In the genomic region with DNA sequence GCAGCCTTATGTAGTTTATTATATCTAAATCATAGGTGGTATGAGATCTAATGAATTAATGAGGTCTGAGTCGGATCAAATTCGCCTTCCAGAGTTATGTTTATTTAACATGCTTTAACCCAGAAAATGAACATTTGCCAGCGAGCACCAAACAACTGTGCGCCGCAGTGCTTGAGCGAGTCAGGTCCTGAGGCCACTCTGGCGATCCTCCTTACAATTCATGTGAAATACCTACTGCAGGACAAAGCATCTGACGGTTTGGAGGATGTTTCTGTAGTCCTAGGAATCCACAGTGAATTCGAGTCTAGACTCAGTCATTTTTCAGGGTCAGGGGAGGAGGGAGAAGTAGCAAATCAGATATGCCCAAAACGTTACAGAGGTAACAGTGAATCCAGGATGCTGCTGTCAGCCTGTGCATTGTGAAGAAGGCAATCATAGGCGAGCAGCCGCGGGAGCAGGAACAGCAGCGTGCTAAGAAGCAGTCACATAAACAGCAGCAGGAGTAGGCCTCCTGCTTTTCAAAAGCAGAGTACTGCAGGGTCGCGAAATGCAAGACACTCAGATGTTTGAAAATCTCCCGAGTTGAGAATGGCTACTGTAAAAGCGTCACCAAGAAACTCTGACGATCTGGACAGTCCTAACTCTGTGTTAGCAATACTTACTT, we compare ENCODE assay signal across 18 cellular contexts.
DNase-seq lines count a peak whose midpoint lies in the region; FAIRE-seq and TF ChIP-seq lines count a peak whose summit lies in the region.
"Had no signal": no experiment of that assay in that cellular context is flagged by ENCODE, and none has a peak within 500 bp of the region (broad histone marks: within the 10 kb centered on the region; RNA-seq: fewer than 3 reads in every experiment).

No MANE protein-coding gene starts in this region.

- H2AFZ ChIP-seq in fibroblast of lung (ENCODE audit: low read length) (peak overlapping the region; percentile 36), osteoblast (ENCODE audit: low read length) (peak overlapping the region; percentile 51)

- H3K36me3 ChIP-seq in fibroblast of lung (ENCODE audit: control insufficient read depth, insufficient read depth, low read length) (no peaks in the 10 kb centered on the region), osteoblast (ENCODE audit: insufficient read depth, low read length) (no peaks in the 10 kb centered on the region), MG63 (no peaks in the 10 kb centered on the region), transverse colon (no peaks in the 10 kb centered on the region)
- H3K36me3 ChIP-seq: tibial artery had no signal

- H3K4me2 ChIP-seq in fibroblast of lung (ENCODE audit: extremely low read depth, insufficient read depth, low read length) = no peak overlapping the region
- no peak overlapping the region for H3K4me2 ChIP-seq in osteoblast (ENCODE audit: insufficient read depth, low read length)

- intact Hi-C loops in transverse colon (cut with DNase I; ENCODE audit: low total_unique reads) = no loop called here

- H3K4me3 ChIP-seq in fibroblast of lung (replicated peaks in 1 of 4; ENCODE audit: control extremely low read depth in 1 of 4, insufficient read depth in 1 of 4, low read depth in 3 of 4, low read length in 4 of 4) = no peak overlapping the region
- no peak overlapping the region for H3K4me3 ChIP-seq in osteoblast (ENCODE audit: insufficient read depth, low read length)
- H3K4me3 ChIP-seq in MG63 = no peak overlapping the region
- H3K4me3 ChIP-seq in transverse colon = no peak overlapping the region
- H3K4me3 ChIP-seq: mucosa of descending colon, tibial artery had no signal

- no peak for FAIRE-seq in GM19239 (lab: Jason Lieb, UNC)
- FAIRE-seq: colon had no signal

- H4K20me1 ChIP-seq in fibroblast of lung (ENCODE audit: control insufficient read depth, extremely low read depth, insufficient read depth, low read length) (no peaks in the 10 kb centered on the region), osteoblast (ENCODE audit: insufficient read depth, low read length) (no peaks in the 10 kb centered on the region)

- TF ChIP-seq POLR2A in transverse colon (IDR thresholded peaks at IDR 0.05) = no peak

- no peaks in the 10 kb centered on the region for H3K27me3 ChIP-seq in fibroblast of lung (ENCODE audit: control insufficient read depth, insufficient read depth, low read length)
- no peaks in the 10 kb centered on the region for H3K27me3 ChIP-seq in osteoblast (ENCODE audit: insufficient read depth, low read length)
- H3K27me3 ChIP-seq in MG63 = no peaks in the 10 kb centered on the region
- H3K27me3 ChIP-seq in transverse colon = no peaks in the 10 kb centered on the region
- H3K27me3 ChIP-seq: tibial artery had no signal

- H3K27ac ChIP-seq in fibroblast of lung (ENCODE audit: insufficient read depth, low read length) (no peak overlapping the region), osteoblast (ENCODE audit: low read depth, low read length) (no peak overlapping the region), transverse colon (no peak overlapping the region)
- H3K27ac ChIP-seq: foreskin keratinocyte, tibial artery had no signal

- TF ChIP-seq EP300 in transverse colon (IDR thresholded peaks at IDR 0.05; ENCODE audit: low read depth) = no peak

- WGBS in transverse colon (ENCODE audit: low coverage in 1 of 2), 2 donors = 69 to 80% methylated on average over 5 to 19 of the region's 19 CpGs

- DNase-seq in G401 (ENCODE audit: low spot score) (peak; percentile 37), NCI-H2227 treated with DMSO at 0.1 percent for 48 hours (lab: John Stamatoyannopoulos, UW) (peak; percentile 38), fibroblast of lung (ENCODE audit: low read depth in 2 of 2) (peak in 1 of 2 donors; percentile 8), osteoblast (ENCODE audit: insufficient read length, low spot score, missing footprints) (no peak), GM19239 (ENCODE audit: insufficient read length, low spot score) (no peak), MG63 (no peak), transverse colon (no peak)
- DNase-seq: activated CD4-positive, alpha-beta memory T cell treated with anti-CD3 and anti-CD28 coated beads for 36 hours; activated naive CD4-positive, alpha-beta T cell; AML-193; Caco-2; foreskin keratinocyte; Kasumi-1; left colon; mucosa of descending colon; NCI-H748 treated with DMSO at 0.1 percent for 48 hours; tibial artery had no signal

- H3K9me3 ChIP-seq in fibroblast of lung (ENCODE audit: control insufficient read depth, insufficient read depth, low read depth, low read length) = no peaks in the 10 kb centered on the region
- H3K9me3 ChIP-seq in osteoblast (ENCODE audit: low read depth, low read length) = no peaks in the 10 kb centered on the region
- no peaks in the 10 kb centered on the region for H3K9me3 ChIP-seq in MG63
- no peaks in the 10 kb centered on the region for H3K9me3 ChIP-seq in transverse colon
- H3K9me3 ChIP-seq: Caco-2, mucosa of descending colon, tibial artery had no signal

- H3K9ac ChIP-seq in fibroblast of lung (ENCODE audit: insufficient read depth, low read length) = no peak overlapping the region

- no peaks in the 10 kb centered on the region for H3K79me2 ChIP-seq in fibroblast of lung (ENCODE audit: control insufficient read depth, insufficient read depth, low read length)
- H3K79me2 ChIP-seq in osteoblast (ENCODE audit: insufficient read depth, low read length) = no peaks in the 10 kb centered on the region

- in situ Hi-C loops in G401 (cut with HindIII; ENCODE audit: low sequenced_read_pairs) = no loop called here
- in situ Hi-C loops in transverse colon (cut with MboI; ENCODE audit: low pct_ligation_motif_present in 1 of 4, low pct_unique_long_range_greater_than_20kb in 1 of 4, low sequenced_read_pairs in 3 of 4) = no loop called here

- TF ChIP-seq CTCF in fibroblast of lung (conservative IDR thresholded peaks at IDR 0.05 in 1 of 2, IDR thresholded peaks at IDR 0.05 in 1 of 2; ENCODE audit: low read depth in 1 of 2, low read length in 2 of 2) (no peak), osteoblast (IDR thresholded peaks at IDR 0.05; ENCODE audit: extremely low read depth, low read depth, low read length) (no peak), transverse colon (IDR thresholded peaks at IDR 0.05) (no peak)

- no peaks in the 10 kb centered on the region for H3K4me1 ChIP-seq in fibroblast of lung (ENCODE audit: control insufficient read depth, extremely low read depth, insufficient read depth, low read length)
- H3K4me1 ChIP-seq in osteoblast (ENCODE audit: insufficient read depth, low read length) = no peaks in the 10 kb centered on the region
- H3K4me1 ChIP-seq in transverse colon = no peaks in the 10 kb centered on the region
- H3K4me1 ChIP-seq: Caco-2, foreskin keratinocyte had no signal

Comparison
In these comparisons a context has a peak if more than half of its experiments do, and no peak if none do; other contexts are left out.
1. DNase-seq: peak in G401 (single experiment) and NCI-H2227 treated with DMSO at 0.1 percent for 48 hours (single experiment); none in osteoblast (single experiment), GM19239 (single experiment), MG63 (single experiment) and transverse colon (single experiment).